In genomic region chr2:237691200-237691907, GRCh38 we compare ENCODE assay signal across 1 cellular context.
TF ChIP-seq lines count a peak whose summit lies in the region.

No MANE protein-coding gene starts in this region.

TF ChIP-seq in HepG2, 621 proteins besides CTCF, POLR2A, EP300 and RAD21 (continued from another document and continues in another):
- TF ChIP-seq ZNF687 (CRISPR knock-in tag; IDR thresholded peaks at IDR 0.05) (no peak), IRF9 (CRISPR knock-in tag; IDR thresholded peaks at IDR 0.05; ENCODE audit: borderline replicate concordance) (no peak), NR2C2 (CRISPR knock-in tag; IDR thresholded peaks at IDR 0.05; ENCODE audit: borderline replicate concordance) (no peak), ZHX1 (CRISPR knock-in tag; IDR thresholded peaks at IDR 0.05; ENCODE audit: low read depth) (0 out of 2 replicates have a peak, but pooled peaks have one; percentile 32), CENPT (CRISPR knock-in tag; IDR thresholded peaks at IDR 0.05; ENCODE audit: low read depth) (no peak), PPARG (CRISPR knock-in tag; conservative IDR thresholded peaks at IDR 0.05) (no peak), ZNF263 (CRISPR knock-in tag; IDR thresholded peaks at IDR 0.05) (no peak), ZNF597 (CRISPR knock-in tag; IDR thresholded peaks at IDR 0.05) (no peak), ZNF121 (CRISPR knock-in tag; IDR thresholded peaks at IDR 0.05) (no peak), HNF1A (IDR thresholded peaks at IDR 0.05; ENCODE audit: low read depth) (no peak), HNF1A (CRISPR knock-in tag; IDR thresholded peaks at IDR 0.05; ENCODE audit: borderline replicate concordance) (no peak), ATF7 (IDR thresholded peaks at IDR 0.05) (no peak), ATF7 (CRISPR knock-in tag; IDR thresholded peaks at IDR 0.05) (no peak), ZNF326 (CRISPR knock-in tag; IDR thresholded peaks at IDR 0.05; ENCODE audit: borderline replicate concordance) (no peak), MXD1 (CRISPR knock-in tag; IDR thresholded peaks at IDR 0.05) (0 out of 2 replicates have a peak, but pooled peaks have one; percentile 35), AHR (CRISPR knock-in tag; IDR thresholded peaks at IDR 0.05) (no peak), ZNF451 (CRISPR knock-in tag; IDR thresholded peaks at IDR 0.05) (0 out of 2 replicates have a peak, but pooled peaks have one; percentile 47), CBX5 (CRISPR knock-in tag; IDR thresholded peaks at IDR 0.05; ENCODE audit: borderline replicate concordance) (no peak), ATF4 (CRISPR knock-in tag; IDR thresholded peaks at IDR 0.05) (no peak), PBX2 (CRISPR knock-in tag; IDR thresholded peaks at IDR 0.05) (peak; percentile 65; the same call in 1 of the 2 replicates), ZBED4 (CRISPR knock-in tag; IDR thresholded peaks at IDR 0.05; ENCODE audit: borderline replicate concordance) (no peak), MNT (IDR thresholded peaks at IDR 0.05) (no peak), JUNB (CRISPR knock-in tag; IDR thresholded peaks at IDR 0.05; ENCODE audit: borderline replicate concordance) (no peak), FOXP4 (CRISPR knock-in tag; IDR thresholded peaks at IDR 0.05) (no peak), HOXD1 (CRISPR knock-in tag; IDR thresholded peaks at IDR 0.05) (no peak), MLLT10 (CRISPR knock-in tag; IDR thresholded peaks at IDR 0.05) (no peak)
